ENCODE assay signal across 11 cellular contexts in the genomic region with DNA sequence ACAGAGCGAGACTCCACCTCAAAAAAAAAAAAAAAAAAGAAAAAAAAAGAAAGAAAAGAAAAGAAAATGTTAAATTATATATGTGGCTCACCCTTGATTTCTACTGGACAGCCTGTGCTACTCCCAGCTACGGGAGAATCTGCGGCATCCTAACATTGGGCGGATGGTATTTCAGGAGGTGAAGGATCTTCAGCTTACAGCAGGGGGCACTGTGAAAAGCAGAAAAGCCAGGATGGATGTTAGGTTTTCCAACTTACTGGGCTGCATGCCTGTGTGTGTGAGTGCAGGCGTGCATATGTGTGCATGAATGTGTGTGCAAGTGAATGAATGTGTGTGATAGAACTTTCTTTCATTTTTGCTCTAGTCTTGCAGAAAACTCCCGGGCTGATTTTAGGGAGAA.
DNase-seq lines count a peak whose midpoint lies in the region; ATAC-seq, FAIRE-seq and TF ChIP-seq lines count a peak whose summit lies in the region.
"Had no signal": no experiment of that assay in that cellular context is flagged by ENCODE, and none has a peak within 500 bp of the region (broad histone marks: within the 10 kb centered on the region; RNA-seq: fewer than 3 reads in every experiment).

No MANE protein-coding gene starts in this region.

- TF ChIP-seq POLR2A in right lobe of liver (IDR thresholded peaks at IDR 0.05) (no peak), GM12892 (IDR thresholded peaks at IDR 0.05; ENCODE audit: low read depth, low read length) (no peak)

- ATAC-seq in right lobe of liver = peak in 3 of 4 donors; percentile 28 to 39 (median 28)
- ATAC-seq in effector memory CD8-positive, alpha-beta T cell (replicated peaks) = no peak
- no peak for ATAC-seq in GM21825 (IDR thresholded peaks at IDR 0.05; ENCODE audit: unreplicated experiment)
- ATAC-seq in activated CD8-positive, alpha-beta memory T cell treated with anti-CD3 and anti-CD28 coated beads, Interleukin-2, amount 10 ng/mL, durations not matched to agents 7 days and 5 days = no peak

- H3K9ac ChIP-seq in astrocyte (ENCODE audit: low read length) = no peak overlapping the region

- H3K4me1 ChIP-seq in astrocyte (ENCODE audit: insufficient read depth, low read length) (no peaks in the 10 kb centered on the region), right lobe of liver (no peaks in the 10 kb centered on the region)

- DNase-seq in DMS 273 (lab: John Stamatoyannopoulos, UW; ENCODE audit: unreplicated experiment) (peak; percentile 51), HuH-7 (ENCODE audit: low spot score) (peak; percentile 35), astrocyte (ENCODE audit: low read depth) (no peak), right lobe of liver (no peak), GM12892 (ENCODE audit: insufficient read length) (no peak)
- no peak for DNase-seq in effector memory CD8-positive, alpha-beta T cell
- DNase-seq in activated CD8-positive, alpha-beta memory T cell treated with anti-CD3 and anti-CD28 coated beads, Interleukin-2, amount 10 ng/mL, durations not matched to agents 7 days and 5 days = no peak
- DNase-seq: DMS79 treated with DMSO at 0.1 percent for 48 hours, NCI-H510A treated with DMSO at 0.1 percent for 48 hours had no signal

- no peaks in the 10 kb centered on the region for H3K27me3 ChIP-seq in astrocyte (ENCODE audit: insufficient read depth, low read length)
- no peaks in the 10 kb centered on the region for H3K27me3 ChIP-seq in right lobe of liver

- 59% methylated on average over 6 of the region's 6 CpGs for WGBS in right lobe of liver (ENCODE audit: insufficient coverage, low coverage, low lambda C conversion rate, missing lambda C conversion rate)

- H3K27ac ChIP-seq in astrocyte (ENCODE audit: low read depth, low read length) (no peak overlapping the region), right lobe of liver (no peak overlapping the region)

- H3K4me1 Mint-ChIP-seq in astrocyte (ENCODE audit: low read depth, unreplicated experiment) = no peaks in the 10 kb centered on the region
- H3K4me1 Mint-ChIP-seq in effector memory CD8-positive, alpha-beta T cell (ENCODE audit: low read depth in 2 of 2) = no peaks in the 10 kb centered on the region
- no peaks in the 10 kb centered on the region for H3K4me1 Mint-ChIP-seq in activated CD8-positive, alpha-beta memory T cell treated with anti-CD3 and anti-CD28 coated beads, Interleukin-2, amount 10 ng/mL, durations not matched to agents 7 days and 5 days

- intact Hi-C loops in right lobe of liver (cut with DNase I) = no loop called here

- H3K4me3 Mint-ChIP-seq in astrocyte (ENCODE audit: unreplicated experiment) = no peak overlapping the region
- no peak overlapping the region for H3K4me3 Mint-ChIP-seq in effector memory CD8-positive, alpha-beta T cell
- H3K4me3 Mint-ChIP-seq in activated CD8-positive, alpha-beta memory T cell treated with anti-CD3 and anti-CD28 coated beads, Interleukin-2, amount 10 ng/mL, durations not matched to agents 7 days and 5 days = no peak overlapping the region

- no peaks in the 10 kb centered on the region for H3K36me3 Mint-ChIP-seq in astrocyte (ENCODE audit: low read depth, unreplicated experiment)
- H3K36me3 Mint-ChIP-seq in effector memory CD8-positive, alpha-beta T cell (ENCODE audit: insufficient read depth) = peaks cover 10% of the 10 kb centered on the region
- H3K36me3 Mint-ChIP-seq in activated CD8-positive, alpha-beta memory T cell treated with anti-CD3 and anti-CD28 coated beads, Interleukin-2, amount 10 ng/mL, durations not matched to agents 7 days and 5 days = no peaks in the 10 kb centered on the region

- no peak overlapping the region for H3K4me2 ChIP-seq in astrocyte (ENCODE audit: low read length)

- H3K9me3 ChIP-seq in astrocyte (ENCODE audit: insufficient read depth, low read depth, low read length) = no peaks in the 10 kb centered on the region
- no peaks in the 10 kb centered on the region for H3K9me3 ChIP-seq in right lobe of liver

- H3K36me3 ChIP-seq in astrocyte (ENCODE audit: insufficient read depth, low read length) = no peaks in the 10 kb centered on the region
- H3K36me3 ChIP-seq in right lobe of liver = no peaks in the 10 kb centered on the region

- H3K4me3 ChIP-seq in astrocyte (ENCODE audit: insufficient read depth, low read depth, low read length) (no peak overlapping the region), right lobe of liver (no peak overlapping the region)

- TF ChIP-seq CTCF in astrocyte (IDR thresholded peaks at IDR 0.05; ENCODE audit: insufficient read depth, low read depth, low read length) (peak; percentile 12), right lobe of liver (IDR thresholded peaks at IDR 0.05) (peak; percentile 5 to 45 (median 42))

- FAIRE-seq in astrocyte (lab: Jason Lieb, UNC) = no peak
- FAIRE-seq in GM12892 (lab: Jason Lieb, UNC) = no peak
- FAIRE-seq: bronchial epithelial cell had no signal

- peaks cover 4% of the 10 kb centered on the region for H3K9me3 Mint-ChIP-seq in astrocyte (ENCODE audit: unreplicated experiment)
- peaks cover 7 to 8% of the 10 kb centered on the region in 2 donors for H3K9me3 Mint-ChIP-seq in effector memory CD8-positive, alpha-beta T cell
- peaks cover 18% of the 10 kb centered on the region for H3K9me3 Mint-ChIP-seq in activated CD8-positive, alpha-beta memory T cell treated with anti-CD3 and anti-CD28 coated beads, Interleukin-2, amount 10 ng/mL, durations not matched to agents 7 days and 5 days (ENCODE audit: low read depth)

- H3K27me3 Mint-ChIP-seq in astrocyte (ENCODE audit: low read depth, unreplicated experiment) = no peaks in the 10 kb centered on the region
- H3K27me3 Mint-ChIP-seq in effector memory CD8-positive, alpha-beta T cell = no peaks in the 10 kb centered on the region
- no peaks in the 10 kb centered on the region for H3K27me3 Mint-ChIP-seq in activated CD8-positive, alpha-beta memory T cell treated with anti-CD3 and anti-CD28 coated beads, Interleukin-2, amount 10 ng/mL, durations not matched to agents 7 days and 5 days

- CTCF ChIA-PET in activated CD8-positive, alpha-beta memory T cell treated with anti-CD3 and anti-CD28 coated beads, Interleukin-2, amount 10 ng/mL, durations not matched to agents 7 days and 5 days (lab: Charles Lee) = no interaction called here

- no peaks in the 10 kb centered on the region for H3K79me2 ChIP-seq in astrocyte (ENCODE audit: insufficient read depth, low read length)

- no peak overlapping the region for H2AFZ ChIP-seq in astrocyte (ENCODE audit: low read depth, low read length)

- no peaks in the 10 kb centered on the region for H4K20me1 ChIP-seq in astrocyte (ENCODE audit: insufficient read depth, low read length)

- no peak overlapping the region for H3K27ac Mint-ChIP-seq in astrocyte (ENCODE audit: unreplicated experiment)
- no peak overlapping the region for H3K27ac Mint-ChIP-seq in effector memory CD8-positive, alpha-beta T cell
- H3K27ac Mint-ChIP-seq in activated CD8-positive, alpha-beta memory T cell treated with anti-CD3 and anti-CD28 coated beads, Interleukin-2, amount 10 ng/mL, durations not matched to agents 7 days and 5 days = no peak overlapping the region

Comparison
In these comparisons a context has a peak if more than half of its experiments do, and no peak if none do; other contexts are left out.
1. DNase-seq: peak in DMS 273 (single experiment) and HuH-7 (single experiment); none in astrocyte (single experiment), right lobe of liver (0 of 3), effector memory CD8-positive, alpha-beta T cell (0 of 3), GM12892 (single experiment) and activated CD8-positive, alpha-beta memory T cell treated with anti-CD3 and anti-CD28 coated beads, Interleukin-2, amount 10 ng/mL, durations not matched to agents 7 days and 5 days (single experiment).
2. ATAC-seq: peak in right lobe of liver (3 of 4); none in effector memory CD8-positive, alpha-beta T cell (single experiment), GM21825 (single experiment) and activated CD8-positive, alpha-beta memory T cell treated with anti-CD3 and anti-CD28 coated beads, Interleukin-2, amount 10 ng/mL, durations not matched to agents 7 days and 5 days (single experiment).